Comparison of ENCODE assay signal across 8 cellular contexts in genomic region chr11:59615132-59615636, GRCh38. TPM values are rescaled to one million over a fixed set of nuclear protein-coding genes. Genes with fewer than 3 reads are reported as not detected.
A peak's percentile ranks its signal among the peaks of the same experiment; 100 is the strongest.
DNase-seq lines count a peak whose midpoint lies in the region; ATAC-seq and TF ChIP-seq lines count a peak whose summit lies in the region.

No MANE protein-coding gene starts in this region.

- peak overlapping the region; percentile 47 for H3K27ac ChIP-seq in PC-9
- H3K27ac ChIP-seq in cardiac muscle cell = peak overlapping the region; percentile 95
- peak overlapping the region; percentile 89 for H3K27ac ChIP-seq in upper lobe of right lung

- H3K9me2 ChIP-seq in PC-9 (ENCODE audit: insufficient read depth) = no peaks in the 10 kb centered on the region

- POLR2A ChIA-PET in PC-9 (lab: Charles Lee; ENCODE audit: unreplicated experiment) = interaction anchor here (0.6 to 1.1 kb wide), 3 partner anchors 54 to 1298 kb away, joined by 5 to 30 read pairs (median 12); partner anchors contain the start of gene PATL1

- ATAC-seq in HG03103 (IDR thresholded peaks at IDR 0.05; ENCODE audit: low read depth, unreplicated experiment) (peak; percentile 5), upper lobe of right lung (peak; percentile 4)

- peaks cover 49% of the 10 kb centered on the region for H4K20me1 ChIP-seq in PC-9 (ENCODE audit: insufficient read depth)

- intact Hi-C loops in PC-9 (cut with micrococcal nuclease; ENCODE audit: unreplicated experiment) = loop anchor here (2.0 kb wide), 1 partner anchor 140 kb away; the partner anchor contains the start of gene STX3
- intact Hi-C loops in posterior vena cava (cut with DNase I) = loop anchor here in 1 of 2 donors (10.0 kb wide), 2 partner anchors 50 kb away; partner anchors contain the start of gene PATL1
- intact Hi-C loops in upper lobe of right lung (cut with DNase I) = no loop called here

- CTCF ChIA-PET in PC-9 (lab: Charles Lee) = no interaction called here

- H3K9me3 ChIP-seq in PC-9 (ENCODE audit: insufficient read depth, low read depth) = no peaks in the 10 kb centered on the region
- H3K9me3 ChIP-seq in cardiac muscle cell (ENCODE audit: low read depth) = no peaks in the 10 kb centered on the region
- no peaks in the 10 kb centered on the region for H3K9me3 ChIP-seq in upper lobe of right lung

- H2AFZ ChIP-seq in PC-9 = peak overlapping the region; percentile 66; the same call in 1 of the 2 replicates

- peaks cover 3% of the 10 kb centered on the region; the same call in 1 of the 2 replicates for H3F3A ChIP-seq in PC-9 (ENCODE audit: insufficient read depth, low read depth)

- H3K4me3 ChIP-seq in PC-9 (peak overlapping the region; percentile 71), cardiac muscle cell (peak overlapping the region; percentile 94), upper lobe of right lung (peak overlapping the region; percentile 85)

- peak; percentile 51 for DNase-seq in DMS 273 (lab: John Stamatoyannopoulos, UW; ENCODE audit: unreplicated experiment)
- DNase-seq in DMS 273 treated with DMSO at 0.1 percent for 48 hours (lab: John Stamatoyannopoulos, UW) = no peak
- peak; percentile 52 to 59 for DNase-seq in PC-9
- peak; percentile 66 for DNase-seq in activated naive CD4-positive, alpha-beta T cell treated with Interleukin-2 at 50 U/mL for 16 hours
- peak in 1 of 2 donors; percentile 4 for DNase-seq in cardiac muscle cell (ENCODE audit: low read depth in 1 of 2, low spot score in 1 of 2)
- peak; percentile 85 for DNase-seq in posterior vena cava (ENCODE audit: low spot score)
- DNase-seq in upper lobe of right lung = peak; percentile 82

- H3K4me1 ChIP-seq in PC-9 (replicated peaks; ENCODE audit: insufficient read depth) (peaks cover 37% of the 10 kb centered on the region), cardiac muscle cell (ENCODE audit: low read depth) (peaks cover 38% of the 10 kb centered on the region), upper lobe of right lung (peaks cover 35% of the 10 kb centered on the region)

- H3K79me2 ChIP-seq in PC-9 (ENCODE audit: low read depth) = peaks cover 42% of the 10 kb centered on the region

- no TSS peak for BruUV-seq in PC-9 (replicated peaks; lab: Mats Ljungman, UMichigan)

- H3K4me2 ChIP-seq in PC-9 = peak overlapping the region; percentile 98

- peaks cover 29% of the 10 kb centered on the region for H3K36me3 ChIP-seq in PC-9 (ENCODE audit: low read depth)
- no peaks in the 10 kb centered on the region for H3K36me3 ChIP-seq in cardiac muscle cell
- peaks cover 3% of the 10 kb centered on the region for H3K36me3 ChIP-seq in upper lobe of right lung

- H3K27me3 ChIP-seq in PC-9 (ENCODE audit: insufficient read depth, low read depth) (no peaks in the 10 kb centered on the region), cardiac muscle cell (no peaks in the 10 kb centered on the region), upper lobe of right lung (no peaks in the 10 kb centered on the region)

- TF ChIP-seq CTCF in PC-9 (conservative IDR thresholded peaks at IDR 0.05) (no peak), cardiac muscle cell (IDR thresholded peaks at IDR 0.05; ENCODE audit: low read depth, low read length) (no peak), upper lobe of right lung (IDR thresholded peaks at IDR 0.05) (no peak)

RNA-seq across cellular contexts. Expression of gene OSBP, which starts 0.4 kb away (rescaled TPM):
- total RNA-seq in PC-9 (2021) = 40.4 and 49.7 TPM in 2 replicates
- total RNA-seq in cardiac muscle cell = 20.6 and 27.3 TPM in 2 replicates
- polyA plus RNA-seq in cardiac muscle cell = 30.7 and 39.8 TPM in 2 replicates
- total RNA-seq in posterior vena cava = 10 to 100 TPM; 29.7 to 35.7 TPM
- 39.9 TPM for total RNA-seq in upper lobe of right lung

RNA-seq across cellular contexts. Expression of gene PATL1, which starts 53.7 kb away (rescaled TPM):
- total RNA-seq in PC-9 (2021) (33.5 and 55.0 TPM in 2 replicates), cardiac muscle cell (7.9 and 10.9 TPM in 2 replicates), posterior vena cava (10 to 100 TPM; 19.4 to 24.2 TPM), upper lobe of right lung (35.9 TPM)
- polyA plus RNA-seq in cardiac muscle cell = 11.4 and 15.8 TPM in 2 replicates
